ENCODE assay signal across 11 cellular contexts in the genomic region with DNA sequence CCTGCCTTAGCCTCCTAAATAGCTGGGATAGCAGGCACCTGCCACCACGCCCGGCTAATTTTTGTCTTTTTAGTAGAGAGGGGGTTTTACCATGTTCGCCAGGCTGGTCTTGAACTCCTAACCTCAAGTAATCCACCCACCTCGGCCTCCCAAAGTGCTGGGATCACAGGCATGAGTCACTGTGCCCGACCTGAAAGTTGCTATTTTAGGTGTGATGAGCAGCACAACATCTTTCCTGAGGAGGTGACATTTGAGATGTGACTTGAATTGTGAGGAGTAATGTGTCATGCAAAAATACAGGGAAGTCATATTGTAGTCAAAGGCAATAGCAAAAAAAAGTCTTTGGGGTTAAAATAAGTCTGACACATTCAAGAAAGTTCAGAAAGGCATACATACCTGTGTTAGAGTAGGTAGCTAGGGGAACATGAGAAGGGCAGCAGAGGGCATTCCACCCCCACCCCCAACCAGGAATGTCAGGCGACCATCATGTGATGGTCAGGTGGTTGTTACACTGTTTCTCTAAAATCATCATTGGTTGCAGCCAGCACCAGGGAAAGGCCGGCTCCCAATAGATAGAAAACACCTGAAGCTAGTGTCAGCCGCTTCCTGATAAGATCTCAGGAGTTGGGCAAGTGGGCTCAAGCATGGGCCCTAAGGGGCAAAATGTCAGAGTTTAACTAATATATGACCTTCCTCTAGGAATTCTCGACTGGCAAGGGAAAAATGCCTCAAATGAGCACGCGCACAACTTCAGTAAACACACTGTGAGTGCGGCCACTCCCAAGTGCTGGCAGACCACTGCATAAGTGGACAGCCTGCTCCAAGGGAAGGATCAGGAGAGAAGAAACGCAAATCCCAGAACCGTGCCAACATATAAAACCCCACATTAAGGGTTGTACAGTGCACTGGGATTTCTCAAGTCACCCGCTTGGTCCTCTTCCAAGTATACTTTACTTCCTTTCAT. TPM values are rescaled to one million over a fixed set of nuclear protein-coding genes. Genes with fewer than 3 reads are reported as not detected.
DNase-seq lines count a peak whose midpoint lies in the region; ATAC-seq and TF ChIP-seq lines count a peak whose summit lies in the region.
"Had no signal": no experiment of that assay in that cellular context is flagged by ENCODE, and none has a peak within 500 bp of the region (broad histone marks: within the 10 kb centered on the region; RNA-seq: fewer than 3 reads in every experiment).

A gene with protein sequence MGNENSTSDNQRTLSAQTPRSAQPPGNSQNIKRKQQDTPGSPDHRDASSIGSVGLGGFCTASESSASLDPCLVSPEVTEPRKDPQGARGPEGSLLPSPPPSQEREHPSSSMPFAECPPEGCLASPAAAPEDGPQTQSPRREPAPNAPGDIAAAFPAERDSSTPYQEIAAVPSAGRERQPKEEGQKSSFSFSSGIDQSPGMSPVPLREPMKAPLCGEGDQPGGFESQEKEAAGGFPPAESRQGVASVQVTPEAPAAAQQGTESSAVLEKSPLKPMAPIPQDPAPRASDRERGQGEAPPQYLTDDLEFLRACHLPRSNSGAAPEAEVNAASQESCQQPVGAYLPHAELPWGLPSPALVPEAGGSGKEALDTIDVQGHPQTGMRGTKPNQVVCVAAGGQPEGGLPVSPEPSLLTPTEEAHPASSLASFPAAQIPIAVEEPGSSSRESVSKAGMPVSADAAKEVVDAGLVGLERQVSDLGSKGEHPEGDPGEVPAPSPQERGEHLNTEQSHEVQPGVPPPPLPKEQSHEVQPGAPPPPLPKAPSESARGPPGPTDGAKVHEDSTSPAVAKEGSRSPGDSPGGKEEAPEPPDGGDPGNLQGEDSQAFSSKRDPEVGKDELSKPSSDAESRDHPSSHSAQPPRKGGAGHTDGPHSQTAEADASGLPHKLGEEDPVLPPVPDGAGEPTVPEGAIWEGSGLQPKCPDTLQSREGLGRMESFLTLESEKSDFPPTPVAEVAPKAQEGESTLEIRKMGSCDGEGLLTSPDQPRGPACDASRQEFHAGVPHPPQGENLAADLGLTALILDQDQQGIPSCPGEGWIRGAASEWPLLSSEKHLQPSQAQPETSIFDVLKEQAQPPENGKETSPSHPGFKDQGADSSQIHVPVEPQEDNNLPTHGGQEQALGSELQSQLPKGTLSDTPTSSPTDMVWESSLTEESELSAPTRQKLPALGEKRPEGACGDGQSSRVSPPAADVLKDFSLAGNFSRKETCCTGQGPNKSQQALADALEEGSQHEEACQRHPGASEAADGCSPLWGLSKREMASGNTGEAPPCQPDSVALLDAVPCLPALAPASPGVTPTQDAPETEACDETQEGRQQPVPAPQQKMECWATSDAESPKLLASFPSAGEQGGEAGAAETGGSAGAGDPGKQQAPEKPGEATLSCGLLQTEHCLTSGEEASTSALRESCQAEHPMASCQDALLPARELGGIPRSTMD (N-terminal part only) (plus strand): TSS at position 803 of the 964 bp plus-strand sequence. CDS start 32,819 bp downstream, outside the sequence.

- no peak within 1 kb of the TSS for H3K27ac ChIP-seq in adipose tissue (ENCODE audit: low read depth, low read length)
- H3K27ac ChIP-seq in ovary: no peak within 1 kb of the TSS
- H3K27ac ChIP-seq: BLaER1 treated with 17β-estradiol and CSF1 and Interleukin-3, amounts not matched to agents 10 nM and 100 nM; SJSA1 had no signal

- POLR2A ChIA-PET in BJ (lab: Charles Lee): no interaction called here

- H3K36me3 ChIP-seq in BJ (ENCODE audit: control insufficient read depth, insufficient read depth, low read length): no peaks in the 10 kb centered on the region
- H3K36me3 ChIP-seq in ovary: no peaks in the 10 kb centered on the region
- H3K36me3 ChIP-seq: BLaER1 treated with 17β-estradiol and CSF1 and Interleukin-3, amounts not matched to agents 10 nM and 100 nM; SJSA1 had no signal

- TF ChIP-seq POLR2A in ovary (IDR thresholded peaks at IDR 0.05): no peak

- no peak for ATAC-seq in HG03159 (IDR thresholded peaks at IDR 0.05; ENCODE audit: unreplicated experiment)
- ATAC-seq in HG03097 (IDR thresholded peaks at IDR 0.05; ENCODE audit: low FRiP score, unreplicated experiment): no peak

- DNase-seq in BJ (ENCODE audit: low read depth): no peak
- no peak for DNase-seq in cardiac septum (ENCODE audit: low spot score)
- no peak for DNase-seq in ovary
- DNase-seq in amniotic stem cell (lab: John Stamatoyannopoulos, UW): no peak
- DNase-seq in 8988T: no peak
- DNase-seq: NCI-H1694 treated with DMSO at 0.1 percent for 48 hours had no signal

- TF ChIP-seq CTCF in BJ (IDR thresholded peaks at IDR 0.05; ENCODE audit: insufficient read depth, low read depth, low read length) (no peak), ovary (IDR thresholded peaks at IDR 0.05) (no peak)

- intact Hi-C loops in cardiac septum (cut with DNase I): no loop called here
- intact Hi-C loops in ovary (cut with DNase I): no loop called here

- H3K4me3 ChIP-seq in BJ (ENCODE audit: low read depth, low read length): no peak within 1 kb of the TSS
- no peak within 1 kb of the TSS for H3K4me3 ChIP-seq in ovary
- H3K4me3 ChIP-seq: BLaER1 treated with 17β-estradiol and CSF1 and Interleukin-3, amounts not matched to agents 10 nM and 100 nM; SJSA1 had no signal

- 79 to 86% (median 81%) methylated on average over 15 of the region's 15 CpGs for WGBS in adipose tissue, 3 donors
- WGBS in ovary, 3 donors: 77 to 88% (median 84%) methylated on average over 15 of the region's 15 CpGs

- CTCF ChIA-PET in BJ (lab: Yijun Ruan, JAX): no interaction called here

- H3K27me3 ChIP-seq in BJ (ENCODE audit: control insufficient read depth, insufficient read depth, low read length): no peaks in the 10 kb centered on the region
- H3K27me3 ChIP-seq in ovary: no peaks in the 10 kb centered on the region
- H3K27me3 ChIP-seq: BLaER1 treated with 17β-estradiol and CSF1 and Interleukin-3, amounts not matched to agents 10 nM and 100 nM; SJSA1 had no signal

- no peak for TF ChIP-seq EP300 in ovary (IDR thresholded peaks at IDR 0.05)

- no peaks in the 10 kb centered on the region for H3K4me1 ChIP-seq in ovary (ENCODE audit: insufficient read depth)
- H3K4me1 ChIP-seq: BLaER1 treated with 17β-estradiol and CSF1 and Interleukin-3, amounts not matched to agents 10 nM and 100 nM; SJSA1 had no signal

- no peaks in the 10 kb centered on the region for H3K9me3 ChIP-seq in ovary

RNA-seq across cellular contexts. Expression of the gene that starts here (rescaled TPM):
- polyA plus RNA-seq in BJ (2011; rRNA removed) (7.0 and 10.4 TPM in 2 replicates), adipose tissue (10 to 100 TPM; 13.0 to 34.9 (median 19.5) TPM), ovary (10 to 100 TPM in 1 of 2 donors, 1 to 10 TPM in 1; 6.1 to 28.3 TPM)
- polyA minus RNA-seq in BJ (2011; rRNA and poly(A)+ RNA removed): 6.6 and 11.9 TPM in 2 replicates
- total RNA-seq in cardiac septum (282 TPM), ovary (10 to 100 TPM in 5 of 7 donors, 1 to 10 TPM in 2; 7.2 to 66.4 (median 14.2) TPM)
